8 cellular contexts compared by ENCODE assay signal in the genomic region with DNA sequence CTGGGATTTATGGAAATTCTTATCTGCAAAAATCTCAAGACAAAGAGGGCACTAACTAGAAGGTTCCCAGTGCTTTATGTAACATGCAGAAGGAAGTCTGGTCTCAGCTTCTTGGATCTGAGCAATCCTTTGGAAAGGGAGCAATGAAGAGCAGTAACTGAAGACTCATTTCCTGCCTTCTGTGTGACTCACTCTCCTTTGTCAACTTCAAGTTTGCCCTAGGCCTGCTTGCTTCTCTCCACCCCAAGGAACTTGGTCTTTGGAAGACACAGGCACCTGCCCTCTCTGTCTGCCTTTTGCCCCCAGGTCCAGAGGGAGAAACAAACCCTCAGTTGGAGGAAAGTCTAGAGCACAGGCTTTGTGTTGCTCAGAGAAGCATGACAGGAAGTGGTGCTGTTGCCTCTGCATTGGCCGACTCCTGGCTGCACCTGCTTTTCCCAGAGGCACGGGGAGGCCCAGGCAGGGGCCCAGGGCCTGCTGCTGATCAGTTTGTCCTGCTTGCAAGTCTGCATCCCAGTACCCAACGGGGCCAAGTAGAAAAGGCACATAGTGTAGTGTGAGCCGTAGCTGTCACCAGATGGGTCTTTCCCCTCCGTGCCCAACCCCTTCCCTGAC.
A peak's percentile ranks its signal among the peaks of the same experiment; 100 is the strongest.
DNase-seq lines count a peak whose midpoint lies in the region; ATAC-seq, FAIRE-seq and TF ChIP-seq lines count a peak whose summit lies in the region.

No MANE protein-coding gene starts in this region.

- intact Hi-C loops in pancreas (cut with DNase I) (no loop called here), posterior cingulate gyrus (cut with DNase I) (no loop called here), Caco-2 (cut with micrococcal nuclease; ENCODE audit: unreplicated experiment) (no loop called here)

- H3K9me3 Mint-ChIP-seq in Caco-2 (ENCODE audit: unreplicated experiment): no peaks in the 10 kb centered on the region

- no peaks in the 10 kb centered on the region for H3K79me2 ChIP-seq in ACC112 (ENCODE audit: control insufficient read depth, insufficient read depth, low read length, unreplicated experiment)

- BruUV-seq in Caco-2 (replicated peaks; lab: Mats Ljungman, UMichigan): no TSS peak

- TF ChIP-seq CTCF in epithelial cell of esophagus (IDR thresholded peaks at IDR 0.05; ENCODE audit: insufficient read depth, low read depth, low read length, missing control alignments): no peak
- TF ChIP-seq CTCF in pancreas (IDR thresholded peaks at IDR 0.05): no peak
- no peak for TF ChIP-seq CTCF in Caco-2 (IDR thresholded peaks at IDR 0.05; ENCODE audit: insufficient read depth in 1 of 2, low read depth in 1 of 2, low read length in 1 of 2, severe bottlenecking in 1 of 2, unreplicated experiment in 1 of 2)

- ATAC-seq in pancreas: peak in 3 of 4 donors; percentile 6 to 37 (median 31)

- H3K4me3 Mint-ChIP-seq in Caco-2 (ENCODE audit: unreplicated experiment): no peak overlapping the region

- H3K36me3 Mint-ChIP-seq in Caco-2 (ENCODE audit: insufficient read depth, unreplicated experiment): no peaks in the 10 kb centered on the region

- peak overlapping the region; percentile 16; the same call in 1 of the 2 replicates for H3K27ac ChIP-seq in ACC112 (ENCODE audit: low read depth, low read length)
- peak overlapping the region in 2 of 4 donors; percentile 7 to 48 for H3K27ac ChIP-seq in pancreas

- CTCF ChIA-PET in Caco-2 (lab: Charles Lee): no interaction called here

- POLR2A ChIA-PET in Caco-2 (lab: Charles Lee): no interaction called here

- H3K27me3 ChIP-seq in ACC112 (ENCODE audit: insufficient read depth, low read length) (no peaks in the 10 kb centered on the region), pancreas (no peaks in the 10 kb centered on the region), Caco-2 (replicated peaks; ENCODE audit: control insufficient read depth, insufficient read depth, low read length) (no peaks in the 10 kb centered on the region)

- peaks cover 41% of the 10 kb centered on the region for H3K4me1 Mint-ChIP-seq in Caco-2 (ENCODE audit: low read depth, unreplicated experiment)

- 63 to 64% methylated on average over 5 of the region's 5 CpGs for WGBS in pancreas, 2 donors

- H3K36me3 ChIP-seq in ACC112 (ENCODE audit: insufficient read depth, low read length): no peaks in the 10 kb centered on the region
- H3K36me3 ChIP-seq in pancreas: no peaks in the 10 kb centered on the region
- peaks cover 2% of the 10 kb centered on the region; the same call in 1 of the 2 replicates for H3K36me3 ChIP-seq in Caco-2 (ENCODE audit: control insufficient read depth, insufficient read depth, low read length)

- H3K27ac Mint-ChIP-seq in Caco-2 (ENCODE audit: unreplicated experiment): no peak overlapping the region

- no peak overlapping the region for H3K4me3 ChIP-seq in ACC112 (ENCODE audit: low read depth, low read length)
- no peak overlapping the region for H3K4me3 ChIP-seq in epithelial cell of esophagus (ENCODE audit: low read length)
- H3K4me3 ChIP-seq in pancreas: no peak overlapping the region
- H3K4me3 ChIP-seq in Caco-2 (ENCODE audit: low read depth, low read length): no peak overlapping the region

- H3K27me3 Mint-ChIP-seq in Caco-2 (ENCODE audit: insufficient read depth, unreplicated experiment): no peaks in the 10 kb centered on the region

- FAIRE-seq in pancreas (lab: Jason Lieb, UNC): no peak

- DNase-seq in GOT3 (lab: John Stamatoyannopoulos, UW) (peak; percentile 21), SW 1271 (lab: John Stamatoyannopoulos, UW) (peak; percentile 50 to 90), epithelial cell of esophagus (ENCODE audit: low read depth) (peak; percentile 94), pancreas (peak in 2 of 6 donors; percentile 30 to 69), posterior cingulate gyrus (no peak), Caco-2 (no peak), NCI-H1694 treated with DMSO at 0.1 percent for 48 hours (lab: John Stamatoyannopoulos, UW) (no peak)

- H3K4me1 ChIP-seq in ACC112 (ENCODE audit: control insufficient read depth, insufficient read depth, low read length, unreplicated experiment) (peaks cover 42% of the 10 kb centered on the region), pancreas (peaks cover 26 to 55% (median 48%) of the 10 kb centered on the region in 3 donors), Caco-2 (peaks cover 34% of the 10 kb centered on the region)

- H2AFZ ChIP-seq in ACC112 (ENCODE audit: low read length, unreplicated experiment): no peak overlapping the region

- H3K9me3 ChIP-seq in pancreas (no peaks in the 10 kb centered on the region), Caco-2 (no peaks in the 10 kb centered on the region)

Comparison
In these comparisons a context has a peak if more than half of its experiments do, and no peak if none do; other contexts are left out.
1. DNase-seq: peak in GOT3 (single experiment), SW 1271 (2 of 2) and epithelial cell of esophagus (single experiment); none in posterior cingulate gyrus (0 of 10), Caco-2 (0 of 2) and NCI-H1694 treated with DMSO at 0.1 percent for 48 hours (single experiment).